20 cellular contexts compared by ENCODE assay signal in genomic region chr1:238329671-238330070, GRCh38.
DNase-seq lines count a peak whose midpoint lies in the region; ATAC-seq, FAIRE-seq and TF ChIP-seq lines count a peak whose summit lies in the region.
"Had no signal": no experiment of that assay in that cellular context is flagged by ENCODE, and none has a peak within 500 bp of the region (broad histone marks: within the 10 kb centered on the region; RNA-seq: fewer than 3 reads in every experiment).

No MANE protein-coding gene starts in this region.

- H4K8ac ChIP-seq in mesenchymal stem cell (ENCODE audit: low read length): no peak overlapping the region

- no peaks in the 10 kb centered on the region for H3K79me2 ChIP-seq in mammary epithelial cell (ENCODE audit: insufficient read depth, low read length)

- H4K91ac ChIP-seq in mesenchymal stem cell (ENCODE audit: low read length): no peak overlapping the region

- no peak overlapping the region for H3K4me3 ChIP-seq in mammary epithelial cell (replicated peaks in 1 of 3; ENCODE audit: insufficient read depth in 1 of 3, low read depth in 2 of 3, low read length in 3 of 3)
- H3K4me3 ChIP-seq in astrocyte of the cerebellum (ENCODE audit: low read depth, low read length): no peak overlapping the region
- H3K4me3 ChIP-seq in mesenchymal stem cell (ENCODE audit: insufficient read depth in 1 of 2, low read depth in 1 of 2, low read length in 2 of 2): no peak overlapping the region
- no peak overlapping the region for H3K4me3 ChIP-seq in A673 (ENCODE audit: low read depth, low read length, poor library complexity, severe bottlenecking)
- no peak overlapping the region for H3K4me3 ChIP-seq in heart right ventricle
- H3K4me3 ChIP-seq: GM12878 had no signal

- no peak overlapping the region for H3K4me3 Mint-ChIP-seq in MCF 10A (ENCODE audit: unreplicated experiment)
- H3K4me3 Mint-ChIP-seq: B cell; CD4-positive, alpha-beta T cell; IgD-negative memory B cell had no signal

- H3K27ac ChIP-seq in mammary epithelial cell (ENCODE audit: insufficient read depth, low read depth, low read length) (no peak overlapping the region), mesenchymal stem cell (ENCODE audit: low read length, poor library complexity, severe bottlenecking) (peak overlapping the region; percentile 14), A673 (ENCODE audit: low read depth, low read length, poor library complexity, severe bottlenecking) (no peak overlapping the region), heart right ventricle (no peak overlapping the region)
- H3K27ac ChIP-seq: 22Rv1, RWPE1 had no signal

- peak overlapping the region; percentile 7 for H3K27ac Mint-ChIP-seq in MCF 10A (ENCODE audit: low read depth, unreplicated experiment)
- H3K27ac Mint-ChIP-seq: B cell; CD4-positive, alpha-beta T cell; IgD-negative memory B cell had no signal

- 0% methylated on average over 1 of the region's 1 CpG for WGBS in mammary epithelial cell (ENCODE audit: low coverage, missing lambda C conversion rate)
- WGBS in mesenchymal stem cell: 49% methylated on average over 1 of the region's 1 CpG
- WGBS in heart right ventricle, 2 donors: 32 to 37% methylated on average over 1 of the region's 1 CpG

- intact Hi-C loops in MCF 10A (cut with micrococcal nuclease): no loop called here
- intact Hi-C loops in mammary epithelial cell (cut with micrococcal nuclease): no loop called here
- intact Hi-C loops in A673 (cut with micrococcal nuclease; ENCODE audit: unreplicated experiment): no loop called here
- intact Hi-C loops in heart right ventricle (cut with DNase I): no loop called here

- H3K18ac ChIP-seq in mesenchymal stem cell (ENCODE audit: low read depth in 1 of 2, low read length in 2 of 2): no peak overlapping the region

- no TSS peak for BruUV-seq in MCF 10A (replicated peaks; lab: Mats Ljungman, UMichigan)
- no TSS peak for BruUV-seq in mammary epithelial cell (replicated peaks; lab: Mats Ljungman, UMichigan)
- no TSS peak for BruUV-seq in A673 (replicated peaks; lab: Mats Ljungman, UMichigan)

- H3K36me3 Mint-ChIP-seq in MCF 10A (ENCODE audit: insufficient read depth, unreplicated experiment): no peaks in the 10 kb centered on the region
- H3K36me3 Mint-ChIP-seq: IgD-negative memory B cell had no signal

- H3K9ac ChIP-seq in mammary epithelial cell (ENCODE audit: insufficient read depth, low read length) (no peak overlapping the region), mesenchymal stem cell (ENCODE audit: low read length) (no peak overlapping the region)

- H3K4me2 ChIP-seq in mammary epithelial cell (ENCODE audit: insufficient read depth, low read depth, low read length): no peak overlapping the region
- no peak overlapping the region for H3K4me2 ChIP-seq in mesenchymal stem cell (ENCODE audit: low read length, poor library complexity, severe bottlenecking)

- no peak overlapping the region for H2AK5ac ChIP-seq in mesenchymal stem cell (ENCODE audit: low read length, severe bottlenecking)

- no peak overlapping the region for H2BK120ac ChIP-seq in mesenchymal stem cell (ENCODE audit: low read depth, low read length)

- H3K27me3 ChIP-seq in mammary epithelial cell (ENCODE audit: insufficient read depth, low read length): no peaks in the 10 kb centered on the region
- no peaks in the 10 kb centered on the region for H3K27me3 ChIP-seq in mesenchymal stem cell (ENCODE audit: control insufficient read depth in 1 of 2, insufficient read depth in 1 of 2, low read length in 2 of 2)
- no peaks in the 10 kb centered on the region for H3K27me3 ChIP-seq in A673 (replicated peaks; ENCODE audit: insufficient read depth, low read depth, low read length, poor library complexity)
- no peaks in the 10 kb centered on the region for H3K27me3 ChIP-seq in heart right ventricle

- H3K4me1 Mint-ChIP-seq in MCF 10A (ENCODE audit: insufficient read depth, unreplicated experiment): peaks cover 9% of the 10 kb centered on the region
- H3K4me1 Mint-ChIP-seq: B cell had no signal

- no peak overlapping the region for H2BK15ac ChIP-seq in mesenchymal stem cell (ENCODE audit: low read depth, poor library complexity, severe bottlenecking)

- no peak for TF ChIP-seq CTCF in MCF 10A (IDR thresholded peaks at IDR 0.05; ENCODE audit: unreplicated experiment)
- no peak for TF ChIP-seq CTCF in mammary epithelial cell (conservative IDR thresholded peaks at IDR 0.05 in 1 of 2, IDR thresholded peaks at IDR 0.05 in 1 of 2; ENCODE audit: extremely low read depth in 1 of 2, insufficient read depth in 1 of 2, low read depth in 1 of 2, low read length in 2 of 2)
- TF ChIP-seq CTCF in astrocyte of the cerebellum (IDR thresholded peaks at IDR 0.05; ENCODE audit: low read depth, low read length, missing control alignments): no peak
- no peak for TF ChIP-seq CTCF in A673 (conservative IDR thresholded peaks at IDR 0.05; ENCODE audit: low read depth, low read length)
- no peak for TF ChIP-seq CTCF in heart right ventricle (IDR thresholded peaks at IDR 0.05)

- in situ Hi-C loops in mammary epithelial cell (cut with MboI; ENCODE audit: low sequenced_read_pairs in 2 of 2) (no loop called here), astrocyte of the cerebellum (cut with HindIII; ENCODE audit: low sequenced_read_pairs) (no loop called here)

- CTCF ChIA-PET in MCF 10A (lab: Yijun Ruan, JAX): no interaction called here
- CTCF ChIA-PET in mammary epithelial cell (lab: Charles Lee; ENCODE audit: low non-redundant PET): no interaction called here
- CTCF ChIA-PET in A673 (lab: Charles Lee): no interaction called here

- FAIRE-seq in urothelium cell line (lab: Jason Lieb, UNC): no peak
- FAIRE-seq: GM12878, H1 had no signal

- peaks cover 2% of the 10 kb centered on the region for H3K9me3 ChIP-seq in mammary epithelial cell (replicated peaks; ENCODE audit: insufficient read depth, low read length)
- H3K9me3 ChIP-seq in mesenchymal stem cell (ENCODE audit: control insufficient read depth, low read length): no peaks in the 10 kb centered on the region
- no peaks in the 10 kb centered on the region for H3K9me3 ChIP-seq in A673 (ENCODE audit: low read depth, low read length, poor library complexity, severe bottlenecking)
- peaks cover 0 to 5% (median 0%) of the 10 kb centered on the region in 11 donors for H3K9me3 ChIP-seq in heart right ventricle
- H3K9me3 ChIP-seq: Caco-2 had no signal

- no peak overlapping the region for H2BK12ac ChIP-seq in mesenchymal stem cell (ENCODE audit: low read length in 2 of 2)

- POLR2A ChIA-PET in MCF 10A (lab: Yijun Ruan, JAX): interaction anchor here (0.6 kb wide), 1 partner anchor 124 kb away, joined by 3 read pairs; no protein-coding TSS in a partner anchor
- POLR2A ChIA-PET in A673 (lab: Charles Lee; ENCODE audit: low non-redundant PET): no interaction called here

- H2BK5ac ChIP-seq in mesenchymal stem cell (ENCODE audit: low read depth, low read length, poor library complexity, severe bottlenecking): no peak overlapping the region

- no peak overlapping the region for H3K4ac ChIP-seq in mesenchymal stem cell (ENCODE audit: low read depth in 1 of 2, low read length in 2 of 2)

- H3K36me3 ChIP-seq in mammary epithelial cell (ENCODE audit: insufficient read depth, low read length) (no peaks in the 10 kb centered on the region), mesenchymal stem cell (ENCODE audit: control insufficient read depth in 1 of 2, insufficient read depth in 2 of 2, low read depth in 1 of 2, low read length in 2 of 2) (no peaks in the 10 kb centered on the region), A673 (ENCODE audit: insufficient read depth, low read length, poor library complexity, severe bottlenecking) (no peaks in the 10 kb centered on the region), heart right ventricle (no peaks in the 10 kb centered on the region)

- H4K20me1 ChIP-seq in mammary epithelial cell (ENCODE audit: insufficient read depth, low read length): no peaks in the 10 kb centered on the region

- H3K23ac ChIP-seq in mesenchymal stem cell (ENCODE audit: low read length in 2 of 2): no peak overlapping the region

- no peak overlapping the region for H2AFZ ChIP-seq in mammary epithelial cell (ENCODE audit: low read depth, low read length)
- H2AFZ ChIP-seq in mesenchymal stem cell (ENCODE audit: low read depth, low read length): no peak overlapping the region

- H3K79me1 ChIP-seq in mesenchymal stem cell (replicated peaks; ENCODE audit: low read length, poor library complexity, severe bottlenecking): no peaks in the 10 kb centered on the region

- H3K9me3 Mint-ChIP-seq in MCF 10A (ENCODE audit: unreplicated experiment): peaks cover 9% of the 10 kb centered on the region

- dilution Hi-C loops in mammary epithelial cell (cut with HindIII; ENCODE audit: low sequenced_read_pairs): no loop called here

- DNase-seq in MCF 10A (ENCODE audit: unreplicated experiment) (no peak), mammary epithelial cell (no peak), astrocyte of the cerebellum (ENCODE audit: low read depth) (peak; percentile 9), mesenchymal stem cell (no peak), urothelium cell line (ENCODE audit: low spot score) (peak; percentile 10), A673 (ENCODE audit: low spot score) (no peak), heart right ventricle (no peak)
- DNase-seq in activated T-cell treated with anti-CD3 and anti-CD28 coated beads, Interleukin-2, amount 50 U/mL, for 1 hour: no peak
- DNase-seq: Caco-2; CD4-positive, alpha-beta T cell; DMS153; NCI-H1694 treated with DMSO at 0.1 percent for 48 hours; NCI-H2107; NCI-H510A treated with DMSO at 0.1 percent for 48 hours had no signal

- no peak for ATAC-seq in heart right ventricle
- ATAC-seq: GM12878 had no signal

- H3K27me3 Mint-ChIP-seq in MCF 10A (ENCODE audit: insufficient read depth, unreplicated experiment): no peaks in the 10 kb centered on the region
- H3K27me3 Mint-ChIP-seq: B cell; CD4-positive, alpha-beta T cell; IgD-negative memory B cell had no signal

- H3K4me1 ChIP-seq in mammary epithelial cell (ENCODE audit: insufficient read depth, low read length) (no peaks in the 10 kb centered on the region), mesenchymal stem cell (ENCODE audit: control insufficient read depth, insufficient read depth, low read depth, low read length) (peaks cover 2% of the 10 kb centered on the region), A673 (ENCODE audit: insufficient read depth, low read length, poor library complexity, severe bottlenecking) (no peaks in the 10 kb centered on the region), heart right ventricle (no peaks in the 10 kb centered on the region)
- H3K4me1 ChIP-seq: Caco-2 had no signal

- no peak overlapping the region for H3K14ac ChIP-seq in mesenchymal stem cell (ENCODE audit: low read length in 2 of 2)

Comparison
In these comparisons a context has a peak if more than half of its experiments do, and no peak if none do; other contexts are left out.
1. DNase-seq: peak in astrocyte of the cerebellum (single experiment) and urothelium cell line (single experiment); none in MCF 10A (single experiment), mammary epithelial cell (single experiment), mesenchymal stem cell (single experiment), A673 (single experiment), activated T-cell treated with anti-CD3 and anti-CD28 coated beads, Interleukin-2, amount 50 U/mL, for 1 hour (single experiment) and heart right ventricle (0 of 2).